In the genomic region with DNA sequence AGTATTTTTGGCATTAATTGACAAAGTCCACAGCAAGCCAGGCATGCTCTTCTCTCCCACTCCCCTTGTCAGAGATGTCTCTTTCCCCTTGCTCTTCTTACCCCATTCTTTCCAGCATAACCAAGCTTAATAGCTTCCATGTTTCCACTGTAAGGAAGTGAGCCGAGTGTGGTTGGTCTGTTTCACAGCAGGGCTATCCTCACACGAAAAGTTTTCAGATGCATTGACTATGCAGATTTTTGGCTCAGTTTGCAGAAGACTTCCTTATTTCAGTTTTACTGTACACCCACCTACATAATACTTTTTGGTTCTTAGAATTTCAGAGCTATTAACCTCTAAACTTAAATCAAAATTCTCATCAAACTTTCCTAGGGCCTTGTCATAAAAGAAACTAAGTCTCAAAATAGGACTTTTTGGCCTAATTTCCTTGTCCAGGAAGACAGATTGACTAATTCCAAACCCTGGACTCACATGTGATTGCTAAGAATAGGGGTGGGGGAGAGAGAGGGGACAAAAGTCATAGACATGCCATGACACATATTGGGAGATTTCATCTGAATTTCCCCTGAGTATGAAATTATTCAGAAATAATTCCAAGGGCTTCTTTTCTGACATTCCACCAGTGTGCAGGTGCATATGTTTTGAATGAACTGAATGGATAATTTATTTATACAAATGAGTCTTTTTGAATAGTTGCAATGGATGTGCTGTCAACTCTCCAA, we compare ENCODE assay signal across 11 cellular contexts. TPM values are rescaled to one million over a fixed set of nuclear protein-coding genes. Genes with fewer than 3 reads are reported as not detected.
DNase-seq lines count a peak whose midpoint lies in the region; ATAC-seq and TF ChIP-seq lines count a peak whose summit lies in the region.
"Had no signal": no experiment of that assay in that cellular context is flagged by ENCODE, and none has a peak within 500 bp of the region (broad histone marks: within the 10 kb centered on the region; RNA-seq: fewer than 3 reads in every experiment).

No MANE protein-coding gene starts in this region.

- in situ Hi-C loops in ACHN (cut with HindIII; ENCODE audit: low pct_ligation_motif_present, low pct_unique_long_range_greater_than_20kb, low sequenced_read_pairs): no loop called here

- H3K9me3 ChIP-seq in BLaER1 (no peaks in the 10 kb centered on the region), uterus (no peaks in the 10 kb centered on the region)
- H3K9me3 ChIP-seq: stomach had no signal

- no peaks in the 10 kb centered on the region for H3K27me3 ChIP-seq in BLaER1
- no peaks in the 10 kb centered on the region for H3K27me3 ChIP-seq in uterus
- H3K27me3 ChIP-seq: stomach had no signal

- peak; percentile 71 to 90 for DNase-seq in NOMO-1 (lab: John Stamatoyannopoulos, UW; ENCODE audit: unreplicated experiment in 2 of 2)
- no peak for DNase-seq in NCI-H82 treated with DMSO at 0.1 percent for 48 hours (lab: John Stamatoyannopoulos, UW; ENCODE audit: unreplicated experiment)
- no peak for DNase-seq in kidney glomerular epithelial cell (lab: John Stamatoyannopoulos, UW)
- DNase-seq in uterus: no peak
- DNase-seq in ACHN: no peak
- DNase-seq: islet precursor cell, stomach had no signal

- H3K4me3 ChIP-seq in BLaER1 (no peak overlapping the region), uterus (no peak overlapping the region)
- H3K4me3 ChIP-seq: stomach had no signal

- no peak overlapping the region for H3K9ac ChIP-seq in BLaER1

- no peak for TF ChIP-seq POLR2A in uterus (IDR thresholded peaks at IDR 0.05)

- peak; percentile 87 for ATAC-seq in GM18907 (IDR thresholded peaks at IDR 0.05; ENCODE audit: unreplicated experiment)
- peak; percentile 82 for ATAC-seq in HG02798 (IDR thresholded peaks at IDR 0.05; ENCODE audit: poor library complexity, unreplicated experiment)

- TF ChIP-seq CTCF in uterus (IDR thresholded peaks at IDR 0.05): no peak

- H3K4me1 ChIP-seq in BLaER1 (peaks cover 21% of the 10 kb centered on the region), uterus (no peaks in the 10 kb centered on the region)

- intact Hi-C loops in uterus (cut with DNase I; ENCODE audit: low total_unique reads): no loop called here

- no peaks in the 10 kb centered on the region for H4K20me1 ChIP-seq in BLaER1

- peak overlapping the region; percentile 35 for H3K4me2 ChIP-seq in BLaER1

- H3K36me3 ChIP-seq in BLaER1: no peaks in the 10 kb centered on the region
- no peaks in the 10 kb centered on the region for H3K36me3 ChIP-seq in uterus
- H3K36me3 ChIP-seq: stomach had no signal

- H3K27ac ChIP-seq in BLaER1 (no peak overlapping the region), uterus (no peak overlapping the region)
- H3K27ac ChIP-seq: stomach had no signal

RNA-seq across cellular contexts. Expression of gene EHF, which starts 7.3 kb away (rescaled TPM):
- total RNA-seq in uterus: 10 to 100 TPM in 1 of 4 donors, 1 to 10 TPM in 2, under 1 TPM in 1; 0.59 to 98.7 (median 1.6) TPM
- total RNA-seq: dermis microvascular lymphatic vessel endothelial cell had no signal

Comparison
In these comparisons a context has a peak if more than half of its experiments do, and no peak if none do; other contexts are left out.
1. DNase-seq: peak in NOMO-1 (2 of 2); none in NCI-H82 treated with DMSO at 0.1 percent for 48 hours (single experiment), kidney glomerular epithelial cell (single experiment), uterus (0 of 2) and ACHN (single experiment).